Comparison of ENCODE assay signal across 14 cellular contexts in the genomic region with DNA sequence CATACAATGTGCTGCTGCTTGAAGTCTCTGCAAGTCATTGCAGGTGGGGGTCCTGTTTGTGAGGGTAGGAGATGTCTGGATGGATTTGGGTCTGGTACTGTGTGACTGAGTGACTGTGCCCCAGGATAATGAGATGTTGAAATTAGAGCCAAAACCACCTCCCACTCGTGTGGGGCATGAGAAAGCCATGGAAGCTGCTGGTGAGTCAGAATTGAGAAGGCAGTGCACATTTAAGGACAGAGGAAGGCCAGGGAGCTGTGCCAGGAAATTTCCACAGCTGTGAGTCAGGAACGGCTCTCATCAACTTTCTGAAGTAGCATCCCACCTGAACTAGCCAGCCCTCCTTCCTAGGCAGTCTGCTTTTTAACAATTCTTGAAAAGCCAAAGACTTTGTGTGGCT.
DNase-seq lines count a peak whose midpoint lies in the region; ATAC-seq and TF ChIP-seq lines count a peak whose summit lies in the region.
"Had no signal": no experiment of that assay in that cellular context is flagged by ENCODE, and none has a peak within 500 bp of the region (broad histone marks: within the 10 kb centered on the region; RNA-seq: fewer than 3 reads in every experiment).

No MANE protein-coding gene starts in this region.

- H3K36me3 ChIP-seq in adipocyte (ENCODE audit: control insufficient read depth, insufficient read depth, low read length, severe bottlenecking) = no peaks in the 10 kb centered on the region
- no peaks in the 10 kb centered on the region for H3K36me3 ChIP-seq in tibial artery

- H3K9ac ChIP-seq in adipocyte (ENCODE audit: low read length) = no peak overlapping the region

- H3K4me1 ChIP-seq in adipocyte (ENCODE audit: control insufficient read depth, insufficient read depth, low read length) (peaks cover 47% of the 10 kb centered on the region), tibial artery (peaks cover 0 to 60% (median 32%) of the 10 kb centered on the region in 4 donors)

- peaks cover 17% of the 10 kb centered on the region for H3K27me3 ChIP-seq in adipocyte (replicated peaks; ENCODE audit: control insufficient read depth, insufficient read depth, low read length)
- H3K27me3 ChIP-seq in tibial artery = no peaks in the 10 kb centered on the region

- TF ChIP-seq CTCF in foreskin fibroblast (IDR thresholded peaks at IDR 0.05; ENCODE audit: low read depth, low read length) (no peak), tibial artery (IDR thresholded peaks at IDR 0.05) (no peak)

- peak; percentile 21 for DNase-seq in DMS 273 (lab: John Stamatoyannopoulos, UW; ENCODE audit: unreplicated experiment)
- no peak for DNase-seq in DMS 273 treated with DMSO at 0.1 percent for 48 hours (lab: John Stamatoyannopoulos, UW)
- peak; percentile 21 for DNase-seq in adipocyte (ENCODE audit: low read depth)
- DNase-seq in foreskin fibroblast = peak; percentile 29 to 38
- peak; percentile 59 to 90 for DNase-seq in tibial artery
- DNase-seq in NCI-H2196 treated with DMSO at 0.1 percent for 48 hours (lab: John Stamatoyannopoulos, UW; ENCODE audit: unreplicated experiment) = no peak
- DNase-seq in NK-92 (lab: John Stamatoyannopoulos, UW; ENCODE audit: unreplicated experiment) = no peak
- DNase-seq: activated CD4-positive, CD25-positive, alpha-beta regulatory T cell; KBM-7; natural killer cell; NCI-H446; stimulated activated CD4-positive, alpha-beta T cell treated with anti-CD3 and anti-CD28 coated beads, Interleukin-15, amount 100 ng/mL, for 24 hours had no signal

- H3K27ac ChIP-seq in tibial artery = no peak overlapping the region
- H3K27ac ChIP-seq: 22Rv1 had no signal

- intact Hi-C loops in tibial artery (cut with DNase I; ENCODE audit: low total_unique reads) = no loop called here

- H3K4me3 ChIP-seq in adipocyte (ENCODE audit: low read length) (no peak overlapping the region), foreskin fibroblast (ENCODE audit: low read depth in 1 of 2, low read length in 2 of 2) (no peak overlapping the region), tibial artery (no peak overlapping the region)

- H3K9me3 ChIP-seq in adipocyte (ENCODE audit: control insufficient read depth, low read length) (no peaks in the 10 kb centered on the region), tibial artery (no peaks in the 10 kb centered on the region)

- ATAC-seq in HG02938 (IDR thresholded peaks at IDR 0.05; ENCODE audit: unreplicated experiment) = no peak
- ATAC-seq: natural killer cell had no signal

Comparison
In these comparisons a context has a peak if more than half of its experiments do, and no peak if none do; other contexts are left out.
1. DNase-seq: peak in DMS 273 (single experiment), adipocyte (single experiment), foreskin fibroblast (2 of 2) and tibial artery (2 of 2); none in DMS 273 treated with DMSO at 0.1 percent for 48 hours (single experiment), NCI-H2196 treated with DMSO at 0.1 percent for 48 hours (single experiment) and NK-92 (single experiment).